Comparison of ENCODE assay signal across 15 cellular contexts in genomic region chr1:223741861-223742260, GRCh38. TPM values are rescaled to one million over a fixed set of nuclear protein-coding genes. Genes with fewer than 3 reads are reported as not detected.
DNase-seq lines count a peak whose midpoint lies in the region; ATAC-seq, FAIRE-seq and TF ChIP-seq lines count a peak whose summit lies in the region.
"Had no signal": no experiment of that assay in that cellular context is flagged by ENCODE, and none has a peak within 500 bp of the region (broad histone marks: within the 10 kb centered on the region; RNA-seq: fewer than 3 reads in every experiment).

No MANE protein-coding gene starts in this region.

- no peaks in the 10 kb centered on the region for H3K27me3 ChIP-seq in H7 (ENCODE audit: control insufficient read depth, insufficient read depth, low read length)
- H3K27me3 ChIP-seq in H1 (replicated peaks in 1 of 4; ENCODE audit: control insufficient read depth in 3 of 4, extremely low read depth in 1 of 4, insufficient read depth in 3 of 4, low read length in 3 of 4), result peaks cover 0 to under 1% (median 0%) of the 10 kb centered on the region in 4 experiments; a peak in 1 of 7 replicates
- H3K27me3 ChIP-seq in mesendoderm (ENCODE audit: insufficient read depth, low read length, poor library complexity), result no peaks in the 10 kb centered on the region
- H3K27me3 ChIP-seq: pancreas had no signal

- H3K27ac ChIP-seq in H1 (ENCODE audit: low read depth, low read length) (no peak overlapping the region), mesendoderm (ENCODE audit: low read depth, low read length) (no peak overlapping the region)

- no peak overlapping the region for H2BK120ac ChIP-seq in H1 (replicated peaks; ENCODE audit: low read depth, low read length)
- no peak overlapping the region for H2BK120ac ChIP-seq in mesendoderm (ENCODE audit: low read depth, low read length)

- H3K79me2 ChIP-seq in H1 (ENCODE audit: control insufficient read depth in 1 of 2, insufficient read depth in 2 of 2, low read length in 2 of 2) (no peaks in the 10 kb centered on the region), mesendoderm (ENCODE audit: control insufficient read depth, insufficient read depth, low read length) (no peaks in the 10 kb centered on the region)

- FAIRE-seq in H1 (lab: Jason Lieb, UNC), result no peak
- FAIRE-seq: endometrium, GM18507, kidney, pancreas had no signal

- H3K14ac ChIP-seq in H1 (ENCODE audit: insufficient read length), result no peak overlapping the region

- no peak overlapping the region for H3K23ac ChIP-seq in H1 (ENCODE audit: insufficient read length)
- no peak overlapping the region for H3K23ac ChIP-seq in mesendoderm (ENCODE audit: low read length)

- H2BK5ac ChIP-seq in H1 (ENCODE audit: low read depth, low read length), result no peak overlapping the region
- H2BK5ac ChIP-seq in mesendoderm (ENCODE audit: low read length), result no peak overlapping the region

- H3K18ac ChIP-seq in H1 (ENCODE audit: extremely low read depth, low read length) (no peak overlapping the region), mesendoderm (ENCODE audit: low read length) (no peak overlapping the region)

- DNase-seq in ACHN (peak; percentile 38), H7 (peak; percentile 30), H1 (ENCODE audit: low read depth in 1 of 2, low spot score in 2 of 2) (no peak), mesendoderm (peak; percentile 94), NCI-H1694 treated with DMSO at 0.1 percent for 48 hours (lab: John Stamatoyannopoulos, UW) (no peak), amniotic stem cell (lab: John Stamatoyannopoulos, UW) (no peak)
- DNase-seq: activated CD4-positive, alpha-beta T cell treated with anti-CD3 and anti-CD28 coated beads, Interleukin-2, amount 10 ng/mL, durations not matched to agents 24 days and 14 days; activated T-cell treated with anti-CD3 and anti-CD28 coated beads, Interleukin-2, amount 50 U/mL, for 1 hour; kidney; NCI-H187; pancreas had no signal

- no peak for TF ChIP-seq POLR2A in H1 (IDR thresholded peaks at IDR 0.05; ENCODE audit: control extremely low read depth in 1 of 2, low read depth in 2 of 2, low read length in 2 of 2)

- TF ChIP-seq RAD21 in H1 (IDR thresholded peaks at IDR 0.05 in 1 of 2, conservative IDR thresholded peaks at IDR 0.05 in 1 of 2; ENCODE audit: low read depth in 2 of 2, low read length in 2 of 2), result no peak

- H4K5ac ChIP-seq in H1 (ENCODE audit: insufficient read length, low read depth, low read length) (no peak overlapping the region), mesendoderm (ENCODE audit: low read length) (no peak overlapping the region)

- H2BK12ac ChIP-seq in H1 (ENCODE audit: low read depth, low read length), result no peak overlapping the region

- H3K56ac ChIP-seq in H1 (replicated peaks; ENCODE audit: insufficient read length, low read depth, low read length) (no peak overlapping the region), mesendoderm (ENCODE audit: low read length) (no peak overlapping the region)

- in situ Hi-C loops in ACHN (cut with HindIII; ENCODE audit: low pct_ligation_motif_present, low pct_unique_long_range_greater_than_20kb, low sequenced_read_pairs), result no loop called here

- H2BK15ac ChIP-seq in H1 (ENCODE audit: low read length) (no peak overlapping the region), mesendoderm (replicated peaks; ENCODE audit: low read depth) (no peak overlapping the region)

- WGBS in H1 (ENCODE audit: extremely low coverage in 1 of 2, insufficient coverage in 1 of 2, insufficient read length in 1 of 2, insufficient replicate concordance in 2 of 2, low coverage in 1 of 2, low lambda C conversion rate in 2 of 2, missing lambda C conversion rate in 1 of 2), 2 experiments, result 87% methylated on average over 6 of the region's 6 CpGs; no CpG with 5 or more reads in 1 of the 2 experiments
- no CpG with 5 or more reads among the region's 6 CpGs for WGBS in mesendoderm (ENCODE audit: extremely low coverage, insufficient coverage, low lambda C conversion rate)

- H2BK20ac ChIP-seq in H1 (ENCODE audit: low read length), result no peak overlapping the region

- H2AK5ac ChIP-seq in H1 (ENCODE audit: low read depth, low read length) (no peak overlapping the region), mesendoderm (ENCODE audit: low read length) (no peak overlapping the region)

- no peak overlapping the region for H4K8ac ChIP-seq in H1 (ENCODE audit: extremely low read depth, insufficient read depth, low read length)
- H4K8ac ChIP-seq in mesendoderm (ENCODE audit: low read depth, low read length), result no peak overlapping the region

- H3K79me1 ChIP-seq in H1 (ENCODE audit: low read depth, low read length) (no peaks in the 10 kb centered on the region), mesendoderm (ENCODE audit: low read length) (no peaks in the 10 kb centered on the region)

- no peak for ATAC-seq in GM21619 (IDR thresholded peaks at IDR 0.05; ENCODE audit: unreplicated experiment)
- ATAC-seq in GM18868 (IDR thresholded peaks at IDR 0.05; ENCODE audit: unreplicated experiment), result no peak
- ATAC-seq: pancreas had no signal

- H3K36me3 ChIP-seq in H7 (replicated peaks; ENCODE audit: control insufficient read depth, insufficient read depth, low read length) (no peaks in the 10 kb centered on the region), H1 (ENCODE audit: control insufficient read depth in 2 of 4, insufficient read depth in 4 of 4, low read length in 3 of 4) (no peaks in the 10 kb centered on the region; a peak in 1 of 8 replicates), mesendoderm (ENCODE audit: control insufficient read depth, insufficient read depth, low read length) (peaks cover 2% of the 10 kb centered on the region)

- H3K4ac ChIP-seq in H1 (replicated peaks; ENCODE audit: insufficient read length, low read depth, low read length), result no peak overlapping the region
- no peak overlapping the region for H3K4ac ChIP-seq in mesendoderm (ENCODE audit: low read depth, low read length)

- no peak overlapping the region for H3K4me2 ChIP-seq in H1 (ENCODE audit: insufficient read depth in 1 of 2, low read depth in 2 of 2, low read length in 2 of 2)
- no peak overlapping the region for H3K4me2 ChIP-seq in mesendoderm (ENCODE audit: low read length)

- H4K91ac ChIP-seq in H1 (replicated peaks; ENCODE audit: insufficient read length, low read length), result no peak overlapping the region

- CTCF ChIA-PET in H1 (lab: Charles Lee; ENCODE audit: partially characterized antibody), result interaction anchor here (1.0 to 1.5 kb wide), 3 partner anchors 24 to 30 kb away, joined by 3 to 4 read pairs (median 3); partner anchors contain the start of gene CAPN2

- no peaks in the 10 kb centered on the region for H3K9me3 ChIP-seq in H1 (ENCODE audit: insufficient read depth in 2 of 2, low read depth in 1 of 2, low read length in 1 of 2)
- H3K9me3 ChIP-seq: pancreas had no signal

- H2AFZ ChIP-seq in H1 (ENCODE audit: low read length), result no peak overlapping the region

- POLR2A ChIA-PET in H1 (lab: Charles Lee; ENCODE audit: partially characterized antibody), result interaction anchor here (0.8 to 1.8 kb wide), 4 partner anchors 11 to 104 kb away, joined by 3 to 5 read pairs (median 4); partner anchors contain the start of genes CAPN2 and TP53BP2

- H3K4me1 ChIP-seq in H1 (replicated peaks in 1 of 4; ENCODE audit: control insufficient read depth in 3 of 4, insufficient read depth in 4 of 4, low read length in 3 of 4) (no peaks in the 10 kb centered on the region; a peak in 1 of 7 replicates), mesendoderm (ENCODE audit: control insufficient read depth, low read depth, low read length) (no peaks in the 10 kb centered on the region)

- TF ChIP-seq EP300 in H1 (IDR thresholded peaks at IDR 0.05; ENCODE audit: borderline replicate concordance in 1 of 2, low read depth in 2 of 2, low read length in 2 of 2), result no peak

- no peak overlapping the region for H3K4me3 ChIP-seq in H7 (ENCODE audit: insufficient read depth, low read depth, low read length)
- H3K4me3 ChIP-seq in H1 (ENCODE audit: extremely low read depth in 1 of 4, insufficient read depth in 2 of 4, low read depth in 3 of 4, low read length in 4 of 4), result no peak overlapping the region
- no peak overlapping the region for H3K4me3 ChIP-seq in mesendoderm (ENCODE audit: low read length)
- H3K4me3 ChIP-seq: pancreas had no signal

- no peaks in the 10 kb centered on the region for H4K20me1 ChIP-seq in H1 (replicated peaks in 1 of 2; ENCODE audit: control insufficient read depth in 1 of 2, insufficient read depth in 2 of 2, low read length in 2 of 2)

- H3K9ac ChIP-seq in H1 (replicated peaks in 1 of 4; ENCODE audit: extremely low read depth in 1 of 4, low read depth in 3 of 4, low read length in 3 of 4), result no peak overlapping the region
- no peak overlapping the region for H3K9ac ChIP-seq in mesendoderm (ENCODE audit: low read length)

- no peaks in the 10 kb centered on the region for H3K23me2 ChIP-seq in H1 (ENCODE audit: low read depth, low read length)

- TF ChIP-seq CTCF in H1 (IDR thresholded peaks at IDR 0.05; ENCODE audit: control extremely low read depth in 1 of 3, insufficient read depth in 1 of 3, low read depth in 1 of 3, low read length in 3 of 3), result no peak

TF ChIP-seq in H1, 55 proteins besides CTCF, POLR2A, EP300 and RAD21:
- TF ChIP-seq SAP30 (IDR thresholded peaks at IDR 0.05; ENCODE audit: insufficient read depth, insufficient replicate concordance, low read length) (no peak), ATF3 (IDR thresholded peaks at IDR 0.05; ENCODE audit: insufficient read depth, low read depth, low read length) (no peak), TEAD4 (IDR thresholded peaks at IDR 0.05; ENCODE audit: low read depth, low read length) (peak; percentile 66), ZNF274 (IDR thresholded peaks at IDR 0.05; ENCODE audit: borderline replicate concordance, extremely low read depth, low read length) (no peak)

RNA-seq across cellular contexts. Expression of gene CAPN2, which starts 29.5 kb away (rescaled TPM):
- total RNA-seq in H7 (2014; rRNA removed; shearing (Covaris generic)), result 46.8 and 60.4 TPM in 2 replicates
- total RNA-seq in H1 (2021; fragmentation: NEBNext Ultra II Directional; extraction: Animal tissue kit (Norgen Biotek cat#: 25700)), result 9.2 and 9.4 TPM in 2 replicates
- polyA plus RNA-seq in H1 (2011; rRNA removed), result 9.1 and 10.3 TPM in 2 replicates
- polyA plus RNA-seq in H1 (2011; cell fraction: cytosol; rRNA removed), result 12.1 TPM
- 18.7 TPM for polyA plus RNA-seq in H1 (2011; cell fraction: nucleus; rRNA removed)
- polyA plus RNA-seq in H1 (2012, experiment 1 of 2), result 16.8 to 24.6 TPM (median 19.6 TPM) in 4 replicates
- 2.8 TPM for polyA plus RNA-seq in H1 (2012, experiment 2 of 2)
- 8.5 TPM for polyA plus RNA-seq in H1 (2013, experiment 1 of 2)
- polyA plus RNA-seq in H1 (2013, experiment 2 of 2), result 8.5 TPM
- 10.8 and 24.0 TPM in 2 replicates for polyA minus RNA-seq in H1 (2011; rRNA and poly(A)+ RNA removed)
- polyA minus RNA-seq in H1 (2011; cell fraction: cytosol; rRNA and poly(A)+ RNA removed), result 15.3 TPM
- 12.7 TPM for polyA minus RNA-seq in H1 (2011; cell fraction: nucleus; rRNA and poly(A)+ RNA removed)
- polyA plus RNA-seq in mesendoderm (2013, experiment 1 of 2), result 15.4 TPM
- polyA plus RNA-seq in mesendoderm (2013, experiment 2 of 2), result 17.2 TPM

Comparison
In these comparisons a context has a peak if more than half of its experiments do, and no peak if none do; other contexts are left out.
1. DNase-seq: peak in ACHN (single experiment), H7 (single experiment) and mesendoderm (single experiment); none in H1 (0 of 2), NCI-H1694 treated with DMSO at 0.1 percent for 48 hours (single experiment) and amniotic stem cell (single experiment).